ENCODE assay signal across 25 cellular contexts in genomic region chr15:49031764-49032270, GRCh38. TPM values are rescaled to one million over a fixed set of nuclear protein-coding genes. Genes with fewer than 3 reads are reported as not detected.
DNase-seq lines count a peak whose midpoint lies in the region; ATAC-seq, FAIRE-seq and TF ChIP-seq lines count a peak whose summit lies in the region.
"Had no signal": no experiment of that assay in that cellular context is flagged by ENCODE, and none has a peak within 500 bp of the region (broad histone marks: within the 10 kb centered on the region; RNA-seq: fewer than 3 reads in every experiment).

No MANE protein-coding gene starts in this region.

- no peak for DNase-seq in activated naive CD8-positive, alpha-beta T cell treated with anti-CD3 and anti-CD28 coated beads, Interleukin-2, amount 50 U/mL, for 24 hours
- no peak for DNase-seq in activated naive CD8-positive, alpha-beta T cell treated with anti-CD3 and anti-CD28 coated beads for 36 hours
- DNase-seq in astrocyte (ENCODE audit: low read depth) (peak; percentile 44), kidney glomerular epithelial cell (lab: John Stamatoyannopoulos, UW) (peak; percentile 53), substantia nigra (lab: John Stamatoyannopoulos, UW) (no peak), GM10266 (ENCODE audit: extremely low spot score) (no peak), COLO829 (ENCODE audit: low spot score) (no peak)
- DNase-seq: BE2C; Calu3; CD8-positive, alpha-beta memory T cell; HCEC 1CT; NCI-H1092; NCI-H1436; NCI-H187; NCI-H2081 treated with DMSO at 0.1 percent for 48 hours; NCI-H2171; NCI-H226; NCI-H510A; NCI-H69; SHP77 had no signal

- peak; percentile 46 for ATAC-seq in activated naive CD8-positive, alpha-beta T cell treated with anti-CD3 and anti-CD28 coated beads, Interleukin-2, amount 50 U/mL, for 24 hours
- no peak for ATAC-seq in GM18498 (IDR thresholded peaks at IDR 0.05; ENCODE audit: unreplicated experiment)

- no peak for TF ChIP-seq CTCF in astrocyte (IDR thresholded peaks at IDR 0.05; ENCODE audit: insufficient read depth, low read depth, low read length)
- TF ChIP-seq CTCF in GM10266 (IDR thresholded peaks at IDR 0.05; ENCODE audit: control insufficient read depth, insufficient read depth, low read depth, missing control alignments): no peak

- no peaks in the 10 kb centered on the region for H3K9me3 ChIP-seq in astrocyte (ENCODE audit: insufficient read depth, low read depth, low read length)
- H3K9me3 ChIP-seq: BE2C had no signal

- no peaks in the 10 kb centered on the region for H3K27me3 ChIP-seq in astrocyte (ENCODE audit: insufficient read depth, low read length)
- H3K27me3 ChIP-seq: BE2C had no signal

- peaks cover 3% of the 10 kb centered on the region for H3K4me1 Mint-ChIP-seq in activated naive CD8-positive, alpha-beta T cell treated with anti-CD3 and anti-CD28 coated beads, Interleukin-2, amount 50 U/mL, for 24 hours
- peaks cover 2% of the 10 kb centered on the region for H3K4me1 Mint-ChIP-seq in activated naive CD8-positive, alpha-beta T cell treated with anti-CD3 and anti-CD28 coated beads for 36 hours
- peaks cover 17% of the 10 kb centered on the region for H3K4me1 Mint-ChIP-seq in astrocyte (ENCODE audit: low read depth, unreplicated experiment)
- H3K4me1 Mint-ChIP-seq: CD14-positive monocyte had no signal

- H3K4me3 Mint-ChIP-seq in activated naive CD8-positive, alpha-beta T cell treated with anti-CD3 and anti-CD28 coated beads, Interleukin-2, amount 50 U/mL, for 24 hours: no peak overlapping the region
- no peak overlapping the region for H3K4me3 Mint-ChIP-seq in activated naive CD8-positive, alpha-beta T cell treated with anti-CD3 and anti-CD28 coated beads for 36 hours
- no peak overlapping the region for H3K4me3 Mint-ChIP-seq in astrocyte (ENCODE audit: unreplicated experiment)
- H3K4me3 Mint-ChIP-seq: CD14-positive monocyte; CD8-positive, alpha-beta memory T cell had no signal

- H3K4me2 ChIP-seq in astrocyte (ENCODE audit: low read length): no peak overlapping the region

- peaks cover 6% of the 10 kb centered on the region for H3K36me3 Mint-ChIP-seq in activated naive CD8-positive, alpha-beta T cell treated with anti-CD3 and anti-CD28 coated beads, Interleukin-2, amount 50 U/mL, for 24 hours (ENCODE audit: low read depth)
- H3K36me3 Mint-ChIP-seq in activated naive CD8-positive, alpha-beta T cell treated with anti-CD3 and anti-CD28 coated beads for 36 hours: peaks cover 17% of the 10 kb centered on the region
- peaks cover 8% of the 10 kb centered on the region for H3K36me3 Mint-ChIP-seq in astrocyte (ENCODE audit: low read depth, unreplicated experiment)

- no peaks in the 10 kb centered on the region for H4K20me1 ChIP-seq in astrocyte (ENCODE audit: insufficient read depth, low read length)

- H2AFZ ChIP-seq in astrocyte (ENCODE audit: low read depth, low read length): no peak overlapping the region

- H3K36me3 ChIP-seq in astrocyte (ENCODE audit: insufficient read depth, low read length): peaks cover 7% of the 10 kb centered on the region

- no peaks in the 10 kb centered on the region for H3K27me3 Mint-ChIP-seq in activated naive CD8-positive, alpha-beta T cell treated with anti-CD3 and anti-CD28 coated beads, Interleukin-2, amount 50 U/mL, for 24 hours
- H3K27me3 Mint-ChIP-seq in activated naive CD8-positive, alpha-beta T cell treated with anti-CD3 and anti-CD28 coated beads for 36 hours: no peaks in the 10 kb centered on the region
- no peaks in the 10 kb centered on the region for H3K27me3 Mint-ChIP-seq in astrocyte (ENCODE audit: low read depth, unreplicated experiment)
- H3K27me3 Mint-ChIP-seq: CD8-positive, alpha-beta memory T cell had no signal

- H3K9me3 Mint-ChIP-seq in activated naive CD8-positive, alpha-beta T cell treated with anti-CD3 and anti-CD28 coated beads, Interleukin-2, amount 50 U/mL, for 24 hours: no peaks in the 10 kb centered on the region
- H3K9me3 Mint-ChIP-seq in activated naive CD8-positive, alpha-beta T cell treated with anti-CD3 and anti-CD28 coated beads for 36 hours: no peaks in the 10 kb centered on the region
- H3K9me3 Mint-ChIP-seq in astrocyte (ENCODE audit: unreplicated experiment): no peaks in the 10 kb centered on the region
- H3K9me3 Mint-ChIP-seq: CD14-positive monocyte; CD8-positive, alpha-beta memory T cell had no signal

- no peak overlapping the region for H3K27ac ChIP-seq in astrocyte (ENCODE audit: low read depth, low read length)
- H3K27ac ChIP-seq in substantia nigra (ENCODE audit: low read depth, low read length, poor library complexity, severe bottlenecking): peak overlapping the region; percentile 26
- H3K27ac ChIP-seq: 22Rv1, RWPE1 had no signal

- H3K27ac Mint-ChIP-seq in activated naive CD8-positive, alpha-beta T cell treated with anti-CD3 and anti-CD28 coated beads, Interleukin-2, amount 50 U/mL, for 24 hours: no peak overlapping the region
- H3K27ac Mint-ChIP-seq in activated naive CD8-positive, alpha-beta T cell treated with anti-CD3 and anti-CD28 coated beads for 36 hours: no peak overlapping the region
- H3K27ac Mint-ChIP-seq in astrocyte (ENCODE audit: unreplicated experiment): no peak overlapping the region
- H3K27ac Mint-ChIP-seq: CD14-positive monocyte had no signal

- H3K79me2 ChIP-seq in astrocyte (ENCODE audit: insufficient read depth, low read length): peaks cover 21% of the 10 kb centered on the region

- no peak overlapping the region for H3K9ac ChIP-seq in astrocyte (ENCODE audit: low read length)

- no peak overlapping the region for H3K4me3 ChIP-seq in astrocyte (ENCODE audit: insufficient read depth, low read depth, low read length)

- peaks cover 3% of the 10 kb centered on the region for H3K4me1 ChIP-seq in astrocyte (ENCODE audit: insufficient read depth, low read length)
- H3K4me1 ChIP-seq: BE2C had no signal

- FAIRE-seq in astrocyte (lab: Jason Lieb, UNC): no peak
- FAIRE-seq: H1 had no signal

RNA-seq across cellular contexts. Expression of gene SECISBP2L, which starts 14.4 kb away (rescaled TPM):
- 10 to 100 TPM; 18.5 to 19.6 TPM for total RNA-seq in activated naive CD8-positive, alpha-beta T cell treated with anti-CD3 and anti-CD28 coated beads for 36 hours
- total RNA-seq in astrocyte: 52.5 and 53.2 TPM in 2 replicates

Comparison
In these comparisons a context has a peak if more than half of its experiments do, and no peak if none do; other contexts are left out.
1. DNase-seq: peak in astrocyte (single experiment) and kidney glomerular epithelial cell (single experiment); none in activated naive CD8-positive, alpha-beta T cell treated with anti-CD3 and anti-CD28 coated beads, Interleukin-2, amount 50 U/mL, for 24 hours (single experiment), activated naive CD8-positive, alpha-beta T cell treated with anti-CD3 and anti-CD28 coated beads for 36 hours (single experiment), substantia nigra (0 of 49), GM10266 (single experiment) and COLO829 (single experiment).